In the genomic region with DNA sequence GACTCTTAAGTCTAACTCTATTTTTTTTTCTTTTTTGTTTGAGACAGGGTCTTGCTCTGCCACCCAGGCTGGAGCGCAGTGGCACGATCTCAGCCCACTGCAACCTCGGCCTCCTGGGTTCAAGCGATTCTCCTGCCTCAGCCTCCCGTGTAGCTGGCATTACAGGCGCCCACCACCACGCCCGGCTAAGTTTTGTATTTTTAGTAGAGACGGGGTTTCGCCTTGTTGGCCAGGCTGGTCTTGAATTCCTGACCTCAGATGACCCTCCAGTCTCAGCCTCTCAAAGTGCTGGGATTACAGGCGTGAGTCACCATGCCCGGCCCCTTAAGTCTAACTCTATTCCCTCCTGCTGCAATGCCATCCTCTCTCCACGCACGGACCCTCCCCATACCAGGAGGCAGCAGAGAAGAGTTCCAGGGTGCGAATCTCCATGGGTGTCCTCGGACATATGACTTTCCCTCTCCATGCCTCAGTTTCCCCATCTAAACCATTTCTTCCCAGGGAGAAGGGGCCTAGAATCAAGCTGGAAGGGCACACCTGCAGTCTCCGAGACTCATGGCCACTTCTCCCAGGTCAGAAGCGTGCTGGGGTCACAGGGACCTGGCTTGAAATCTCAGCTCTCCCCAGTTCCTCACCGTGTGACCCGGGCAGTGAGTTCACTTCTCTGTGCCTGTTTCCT, we compare ENCODE assay signal across 9 cellular contexts. TPM values are rescaled to one million over a fixed set of nuclear protein-coding genes. Genes with fewer than 3 reads are reported as not detected.
A peak's percentile ranks its signal among the peaks of the same experiment; 100 is the strongest.
DNase-seq lines count a peak whose midpoint lies in the region; ATAC-seq, FAIRE-seq and TF ChIP-seq lines count a peak whose summit lies in the region.
"Not testable (repeated sequence)": the region's sequence is repeated elsewhere in the genome, so short reads cannot be mapped to it uniquely, and the experiment has no call there.
"Had no signal": no experiment of that assay in that cellular context is flagged by ENCODE, and none has a peak within 500 bp of the region (broad histone marks: within the 10 kb centered on the region; RNA-seq: fewer than 3 reads in every experiment).

No MANE protein-coding gene starts in this region.

- H3K14ac ChIP-seq in H1 (ENCODE audit: insufficient read length) = not testable (repeated sequence)

- H3K27me3 Mint-ChIP-seq in activated naive CD8-positive, alpha-beta T cell treated with anti-CD3 and anti-CD28 coated beads for 36 hours; natural killer cell (ENCODE audit: low read depth in 2 of 2): not testable (repeated sequence)

- not testable (repeated sequence) for H3K79me1 ChIP-seq in H1 (ENCODE audit: low read depth, low read length)

- H2BK15ac ChIP-seq in H1 (ENCODE audit: low read length) = not testable (repeated sequence)

- H3K27ac ChIP-seq in PC-3 (ENCODE audit: low read length) = peak overlapping the region; percentile 99
- not testable (repeated sequence) for H3K27ac ChIP-seq in H1 (ENCODE audit: low read depth, low read length)
- peak overlapping the region; percentile 94 for H3K27ac ChIP-seq in smooth muscle cell (ENCODE audit: low read depth)

- H3K4me1 Mint-ChIP-seq in activated naive CD8-positive, alpha-beta T cell treated with anti-CD3 and anti-CD28 coated beads for 36 hours = peaks cover 12% of the 10 kb centered on the region
- peaks cover 17 to 52% of the 10 kb centered on the region in 2 donors for H3K4me1 Mint-ChIP-seq in natural killer cell

- H3K4me3 ChIP-seq in PC-3 (ENCODE audit: low read length) = peak overlapping the region; percentile 40; the same call in 1 of the 2 replicates
- not testable (repeated sequence) for H3K4me3 ChIP-seq in H1 (ENCODE audit: extremely low read depth in 1 of 4, insufficient read depth in 2 of 4, low read depth in 3 of 4, low read length in 4 of 4); smooth muscle cell

- WGBS in H1 (ENCODE audit: extremely low coverage in 1 of 2, insufficient coverage in 1 of 2, insufficient read length in 1 of 2, insufficient replicate concordance in 2 of 2, low coverage in 1 of 2, low lambda C conversion rate in 2 of 2, missing lambda C conversion rate in 1 of 2), 2 experiments = 90% methylated on average over 18 of the region's 20 CpGs; no CpG with 5 or more reads in 1 of the 2 experiments
- WGBS in smooth muscle cell (ENCODE audit: low lambda C conversion rate) = 56% methylated on average over 20 of the region's 20 CpGs

- CTCF ChIA-PET in PC-3 (lab: Charles Lee) = interaction anchor here (0.6 to 1.9 kb wide), 2 partner anchors 19 to 103 kb away, joined by 3 to 6 read pairs; partner anchors contain the start of gene NECTIN2
- CTCF ChIA-PET in H1 (lab: Charles Lee; ENCODE audit: partially characterized antibody) = interaction anchor here (0.6 to 9.4 kb wide), 8 partner anchors 10 to 166 kb away, joined by 3 to 91 read pairs (median 7); partner anchors contain the start of gene NECTIN2

- not testable (repeated sequence) for H3K79me2 ChIP-seq in PC-3 (ENCODE audit: low read length); H1 (ENCODE audit: control insufficient read depth in 1 of 2, insufficient read depth in 2 of 2, low read length in 2 of 2); smooth muscle cell (ENCODE audit: low read depth)

- H3K23me2 ChIP-seq in H1 (ENCODE audit: low read depth, low read length) = not testable (repeated sequence)

- not testable (repeated sequence) for FAIRE-seq in H1 (lab: Jason Lieb, UNC)

- not testable (repeated sequence) for H3K23ac ChIP-seq in H1 (ENCODE audit: insufficient read length)

- H3K27me3 ChIP-seq in PC-3 (ENCODE audit: low read length); smooth muscle cell (ENCODE audit: low read depth): not testable (repeated sequence)
- peaks cover 9 to 24% (median 19%) of the 10 kb centered on the region in 4 experiments for H3K27me3 ChIP-seq in H1 (replicated peaks in 1 of 4; ENCODE audit: control insufficient read depth in 3 of 4, extremely low read depth in 1 of 4, insufficient read depth in 3 of 4, low read length in 3 of 4)

- H3K9ac ChIP-seq in PC-3 (ENCODE audit: low read length) = peak overlapping the region; percentile 88
- not testable (repeated sequence) for H3K9ac ChIP-seq in H1 (replicated peaks in 1 of 4; ENCODE audit: extremely low read depth in 1 of 4, low read depth in 3 of 4, low read length in 3 of 4)
- peak overlapping the region; percentile 60 for H3K9ac ChIP-seq in smooth muscle cell (ENCODE audit: low read depth)

- TF ChIP-seq POLR2A in H1 (IDR thresholded peaks at IDR 0.05; ENCODE audit: control extremely low read depth in 1 of 2, low read depth in 2 of 2, low read length in 2 of 2) = not testable (repeated sequence)

- H2BK12ac ChIP-seq in H1 (ENCODE audit: low read depth, low read length) = 0 out of 2 replicates have a peak overlapping the region, but pooled peaks have one; percentile 68

- H3K9me3 ChIP-seq in PC-3 (ENCODE audit: low read length); H1 (ENCODE audit: insufficient read depth in 2 of 2, low read depth in 1 of 2, low read length in 1 of 2); smooth muscle cell (replicated peaks; ENCODE audit: low read depth): not testable (repeated sequence)

- H4K20me1 ChIP-seq in PC-3 (ENCODE audit: low read length); H1 (replicated peaks in 1 of 2; ENCODE audit: control insufficient read depth in 1 of 2, insufficient read depth in 2 of 2, low read length in 2 of 2); smooth muscle cell (ENCODE audit: low read depth): not testable (repeated sequence)

- not testable (repeated sequence) for ATAC-seq in PC-3, natural killer cell

- not testable (repeated sequence) for TF ChIP-seq EP300 in H1 (IDR thresholded peaks at IDR 0.05; ENCODE audit: borderline replicate concordance in 1 of 2, low read depth in 2 of 2, low read length in 2 of 2)

- H3K9me3 Mint-ChIP-seq in activated naive CD8-positive, alpha-beta T cell treated with anti-CD3 and anti-CD28 coated beads for 36 hours; natural killer cell: not testable (repeated sequence)

- H3K56ac ChIP-seq in H1 (replicated peaks; ENCODE audit: insufficient read length, low read depth, low read length) = not testable (repeated sequence)

- H3K4me1 ChIP-seq in PC-3 (ENCODE audit: insufficient read depth, low read length) = peaks cover 48% of the 10 kb centered on the region
- H3K4me1 ChIP-seq in H1 (replicated peaks in 1 of 4; ENCODE audit: control insufficient read depth in 3 of 4, insufficient read depth in 4 of 4, low read length in 3 of 4); smooth muscle cell (ENCODE audit: low read depth): not testable (repeated sequence)

- not testable (repeated sequence) for H3K4ac ChIP-seq in H1 (replicated peaks; ENCODE audit: insufficient read length, low read depth, low read length)

- peak; percentile 52 for DNase-seq in Daoy (ENCODE audit: low read depth)
- DNase-seq in PC-3 = peak; percentile 17
- not testable (repeated sequence) for DNase-seq in activated naive CD8-positive, alpha-beta T cell treated with anti-CD3 and anti-CD28 coated beads for 36 hours; H1 (ENCODE audit: low read depth in 1 of 2, low spot score in 2 of 2); natural killer cell; smooth muscle cell (lab: John Stamatoyannopoulos, UW; ENCODE audit: unreplicated experiment)
- peak; percentile 63 for DNase-seq in iris pigment epithelial cell (ENCODE audit: low read depth)

- H2BK5ac ChIP-seq in H1 (ENCODE audit: low read depth, low read length) = peak overlapping the region; percentile 78; the same call in 1 of the 2 replicates

- H3K27ac Mint-ChIP-seq in activated naive CD8-positive, alpha-beta T cell treated with anti-CD3 and anti-CD28 coated beads for 36 hours = peak overlapping the region; percentile 16
- H3K27ac Mint-ChIP-seq in natural killer cell = peak overlapping the region; percentile 29 to 73

- H3K9me2 ChIP-seq in PC-3 (replicated peaks; ENCODE audit: low read length) = not testable (repeated sequence)

- not testable (repeated sequence) for BruUV-seq in PC-3 (replicated peaks; lab: Mats Ljungman, UMichigan)

- H2AK5ac ChIP-seq in H1 (ENCODE audit: low read depth, low read length) = not testable (repeated sequence)

- intact Hi-C loops in PC-3 (cut with micrococcal nuclease); natural killer cell (cut with micrococcal nuclease): not testable (repeated sequence)

- not testable (repeated sequence) for H3K4me3 Mint-ChIP-seq in activated naive CD8-positive, alpha-beta T cell treated with anti-CD3 and anti-CD28 coated beads for 36 hours; natural killer cell

- H2BK20ac ChIP-seq in H1 (ENCODE audit: low read length) = not testable (repeated sequence)

- H3F3A ChIP-seq in PC-3 (ENCODE audit: low read length, unreplicated experiment) = not testable (repeated sequence)
- peaks cover 28% of the 10 kb centered on the region for H3F3A ChIP-seq in smooth muscle cell (ENCODE audit: low read depth)

- POLR2A ChIA-PET in PC-3 (lab: Charles Lee; ENCODE audit: unreplicated experiment) = not testable (repeated sequence)
- POLR2A ChIA-PET in H1 (lab: Charles Lee; ENCODE audit: partially characterized antibody) = interaction anchor here (0.9 kb wide), 1 partner anchor 28 kb away, joined by 5 read pairs; no protein-coding TSS in a partner anchor

- TF ChIP-seq CTCF in PC-3 (conservative IDR thresholded peaks at IDR 0.05; ENCODE audit: low read depth, low read length); H1 (IDR thresholded peaks at IDR 0.05; ENCODE audit: control extremely low read depth in 1 of 3, insufficient read depth in 1 of 3, low read depth in 1 of 3, low read length in 3 of 3); natural killer cell (IDR thresholded peaks at IDR 0.05); smooth muscle cell (IDR thresholded peaks at IDR 0.05; ENCODE audit: borderline replicate concordance, insufficient read depth, poor library complexity, severe bottlenecking): not testable (repeated sequence)

- not testable (repeated sequence) for H3K36me3 Mint-ChIP-seq in activated naive CD8-positive, alpha-beta T cell treated with anti-CD3 and anti-CD28 coated beads for 36 hours; natural killer cell

- 0 out of 2 replicates have a peak overlapping the region, but pooled peaks have one; percentile 23 for H2AFZ ChIP-seq in PC-3 (ENCODE audit: low read length)
- H2AFZ ChIP-seq in H1 (ENCODE audit: low read length); smooth muscle cell (ENCODE audit: low read depth): not testable (repeated sequence)

- H4K91ac ChIP-seq in H1 (replicated peaks; ENCODE audit: insufficient read length, low read length) = peak overlapping the region; percentile 61

- not testable (repeated sequence) for H4K5ac ChIP-seq in H1 (ENCODE audit: insufficient read length, low read depth, low read length)

- H3K18ac ChIP-seq in H1 (ENCODE audit: extremely low read depth, low read length) = not testable (repeated sequence)

- TF ChIP-seq RAD21 in H1 (IDR thresholded peaks at IDR 0.05 in 1 of 2, conservative IDR thresholded peaks at IDR 0.05 in 1 of 2; ENCODE audit: low read depth in 2 of 2, low read length in 2 of 2) = not testable (repeated sequence)

- not testable (repeated sequence) for H3K36me3 ChIP-seq in PC-3 (ENCODE audit: low read depth, low read length); H1 (ENCODE audit: control insufficient read depth in 2 of 4, insufficient read depth in 4 of 4, low read length in 3 of 4); smooth muscle cell (ENCODE audit: low read depth)

- H2BK120ac ChIP-seq in H1 (replicated peaks; ENCODE audit: low read depth, low read length) = not testable (repeated sequence)

- peak overlapping the region; percentile 71 for H3K4me2 ChIP-seq in PC-3 (ENCODE audit: low read length)
- not testable (repeated sequence) for H3K4me2 ChIP-seq in H1 (ENCODE audit: insufficient read depth in 1 of 2, low read depth in 2 of 2, low read length in 2 of 2)
- peak overlapping the region; percentile 42 for H3K4me2 ChIP-seq in smooth muscle cell

- H4K8ac ChIP-seq in H1 (ENCODE audit: extremely low read depth, insufficient read depth, low read length) = peak overlapping the region; percentile 62; the same call in 1 of the 2 replicates

RNA-seq across cellular contexts. Expression of gene BCL3, which starts 6.0 kb away (rescaled TPM):
- 7.6 and 9.3 TPM in 2 replicates for total RNA-seq in Daoy (2014; rRNA removed; shearing (Covaris generic))
- 22.9 and 25.5 TPM in 2 replicates for total RNA-seq in PC-3 (2014; rRNA removed)
- total RNA-seq in activated naive CD8-positive, alpha-beta T cell treated with anti-CD3 and anti-CD28 coated beads for 36 hours = 10 to 100 TPM; 19.0 to 23.8 TPM
- 1.7 and 2.4 TPM in 2 replicates for total RNA-seq in H1 (2021; fragmentation: NEBNext Ultra II Directional; extraction: Animal tissue kit (Norgen Biotek cat#: 25700))
- 0.88 and 3.0 TPM in 2 replicates for polyA plus RNA-seq in H1 (2011; rRNA removed)
- 1.5 TPM for polyA plus RNA-seq in H1 (2011; cell fraction: cytosol; rRNA removed)
- 2.2 TPM for polyA plus RNA-seq in H1 (2011; cell fraction: nucleus; rRNA removed)
- polyA plus RNA-seq in H1 (2012, experiment 1 of 2) = 1.7 to 3.7 TPM (median 2.5 TPM) in 4 replicates
- polyA plus RNA-seq in H1 (2012, experiment 2 of 2) = 2.0 TPM
- 2.5 TPM for polyA plus RNA-seq in H1 (2013, experiment 1 of 2)
- polyA plus RNA-seq in H1 (2013, experiment 2 of 2) = 3.0 TPM
- 0.24 and 0.28 TPM in 2 replicates for polyA minus RNA-seq in H1 (2011; rRNA and poly(A)+ RNA removed)
- polyA minus RNA-seq in H1 (2011; cell fraction: cytosol; rRNA and poly(A)+ RNA removed) = 2.6 TPM
- polyA minus RNA-seq in H1 (2011; cell fraction: nucleus; rRNA and poly(A)+ RNA removed) = 1.2 TPM
- 100 to 1,000 TPM; 152 to 199 (median 164) TPM for total RNA-seq in natural killer cell
- 8.1 and 12.2 TPM in 2 replicates for total RNA-seq in smooth muscle cell
- polyA plus RNA-seq in smooth muscle cell = 52.8 and 54.0 TPM in 2 replicates

RNA-seq across cellular contexts. Expression of gene CBLC, which starts 35.2 kb away (rescaled TPM):
- not detected in 2 replicates for total RNA-seq in Daoy (2014; rRNA removed; shearing (Covaris generic))
- total RNA-seq in PC-3 (2014; rRNA removed) (25.4 and 26.4 TPM in 2 replicates), natural killer cell (not detected), smooth muscle cell (0.40 and 0.90 TPM in 2 replicates)
- not detected for total RNA-seq in activated naive CD8-positive, alpha-beta T cell treated with anti-CD3 and anti-CD28 coated beads for 36 hours
- 17.4 and 19.2 TPM in 2 replicates for total RNA-seq in H1 (2021; fragmentation: NEBNext Ultra II Directional; extraction: Animal tissue kit (Norgen Biotek cat#: 25700))
- polyA plus RNA-seq in H1 (2011; rRNA removed) (35.7 and 53.4 TPM in 2 replicates), smooth muscle cell (0.87 and 2.3 TPM in 2 replicates)
- polyA plus RNA-seq in H1 (2011; cell fraction: cytosol; rRNA removed) = 29.6 TPM
- 73.8 TPM for polyA plus RNA-seq in H1 (2011; cell fraction: nucleus; rRNA removed)
- 10.4 to 27.8 TPM (median 20.4 TPM) in 4 replicates for polyA plus RNA-seq in H1 (2012, experiment 1 of 2)
- polyA plus RNA-seq in H1 (2012, experiment 2 of 2) = 14.5 TPM
- polyA plus RNA-seq in H1 (2013, experiment 1 of 2) = 15.0 TPM
- 13.7 TPM for polyA plus RNA-seq in H1 (2013, experiment 2 of 2)
- 20.2 and 26.7 TPM in 2 replicates for polyA minus RNA-seq in H1 (2011; rRNA and poly(A)+ RNA removed)
- polyA minus RNA-seq in H1 (2011; cell fraction: cytosol; rRNA and poly(A)+ RNA removed) = 23.1 TPM
- 37.0 TPM for polyA minus RNA-seq in H1 (2011; cell fraction: nucleus; rRNA and poly(A)+ RNA removed)
- total RNA-seq: activated naive CD8-positive, alpha-beta T cell treated with anti-CD3 and anti-CD28 coated beads, Interleukin-2, amount 10 ng/mL, durations not matched to agents 7 days and 5 days had no signal

RNA-seq across cellular contexts. Expression of gene CEACAM16, which starts 43.5 kb away (rescaled TPM):
- total RNA-seq in Daoy (2014; rRNA removed; shearing (Covaris generic)) = not detected in 2 replicates
- total RNA-seq in PC-3 (2014; rRNA removed) (not detected in 2 replicates), natural killer cell (not detected), smooth muscle cell (not detected in 2 replicates)
- total RNA-seq in activated naive CD8-positive, alpha-beta T cell treated with anti-CD3 and anti-CD28 coated beads for 36 hours = not detected
- total RNA-seq in H1 (2021; fragmentation: NEBNext Ultra II Directional; extraction: Animal tissue kit (Norgen Biotek cat#: 25700)) = not detected in 2 replicates
- polyA plus RNA-seq in H1 (2011; rRNA removed) (not detected in 2 replicates), smooth muscle cell (not detected in 2 replicates)
- not detected for polyA plus RNA-seq in H1 (2011; cell fraction: cytosol; rRNA removed)
- polyA plus RNA-seq in H1 (2011; cell fraction: nucleus; rRNA removed) = not detected
- polyA plus RNA-seq in H1 (2012, experiment 1 of 2) = not detected in 4 replicates
- polyA plus RNA-seq in H1 (2012, experiment 2 of 2) = not detected
- not detected for polyA plus RNA-seq in H1 (2013, experiment 1 of 2)
- polyA plus RNA-seq in H1 (2013, experiment 2 of 2) = not detected
- polyA minus RNA-seq in H1 (2011; rRNA and poly(A)+ RNA removed) = not detected in 2 replicates
- not detected for polyA minus RNA-seq in H1 (2011; cell fraction: cytosol; rRNA and poly(A)+ RNA removed)
- not detected for polyA minus RNA-seq in H1 (2011; cell fraction: nucleus; rRNA and poly(A)+ RNA removed)
- total RNA-seq: activated naive CD8-positive, alpha-beta T cell treated with anti-CD3 and anti-CD28 coated beads, Interleukin-2, amount 10 ng/mL, durations not matched to agents 7 days and 5 days; WTC11 had no signal
